16 cellular contexts compared by ENCODE assay signal in genomic region chr12:92049403-92049802, GRCh38.
DNase-seq lines count a peak whose midpoint lies in the region; ATAC-seq, FAIRE-seq and TF ChIP-seq lines count a peak whose summit lies in the region.
"Had no signal": no experiment of that assay in that cellular context is flagged by ENCODE, and none has a peak within 500 bp of the region (broad histone marks: within the 10 kb centered on the region; RNA-seq: fewer than 3 reads in every experiment).

No MANE protein-coding gene starts in this region.

- no peaks in the 10 kb centered on the region for H3K4me1 ChIP-seq in H1 (replicated peaks in 1 of 4; ENCODE audit: control insufficient read depth in 3 of 4, insufficient read depth in 4 of 4, low read length in 3 of 4)
- H3K4me1 ChIP-seq: adrenal gland had no signal

- CTCF ChIA-PET in H1 (lab: Charles Lee; ENCODE audit: partially characterized antibody), result interaction anchor here (1.3 kb wide), 1 partner anchor 19 kb away, joined by 3 read pairs; no protein-coding TSS in a partner anchor
- CTCF ChIA-PET in activated CD4-positive, alpha-beta T cell treated with anti-CD3 and anti-CD28 coated beads, Interleukin-2, amount 10 ng/mL, durations not matched to agents 7 days and 5 days (lab: Charles Lee), result interaction anchor here (0.8 to 1.5 kb wide), 6 partner anchors 8 to 94 kb away, joined by 3 to 5 read pairs (median 3); no protein-coding TSS in a partner anchor

- no peak overlapping the region for H3K18ac ChIP-seq in H1 (ENCODE audit: extremely low read depth, low read length)

- peaks cover 37% of the 10 kb centered on the region for H3K4me1 Mint-ChIP-seq in activated CD4-positive, alpha-beta T cell treated with anti-CD3 and anti-CD28 coated beads, Interleukin-2, amount 10 ng/mL, durations not matched to agents 7 days and 5 days

- no peak overlapping the region for H3K56ac ChIP-seq in H1 (replicated peaks; ENCODE audit: insufficient read length, low read depth, low read length)

- H3K36me3 ChIP-seq in H1 (ENCODE audit: control insufficient read depth in 2 of 4, insufficient read depth in 4 of 4, low read length in 3 of 4), result no peaks in the 10 kb centered on the region
- H3K36me3 ChIP-seq: adrenal gland, SJSA1 had no signal

- 0 out of 4 replicates have a peak, but pooled peaks cover 0 to 2% of the 10 kb centered on the region in 2 experiments for H3K9me3 ChIP-seq in H1 (ENCODE audit: insufficient read depth in 2 of 2, low read depth in 1 of 2, low read length in 1 of 2)
- H3K9me3 ChIP-seq: adrenal gland, SJSA1 had no signal

- no peak overlapping the region for H2BK12ac ChIP-seq in H1 (ENCODE audit: low read depth, low read length)

- no peak overlapping the region for H3K27ac Mint-ChIP-seq in activated CD4-positive, alpha-beta T cell treated with anti-CD3 and anti-CD28 coated beads, Interleukin-2, amount 10 ng/mL, durations not matched to agents 7 days and 5 days

- no peak overlapping the region for H2BK120ac ChIP-seq in H1 (replicated peaks; ENCODE audit: low read depth, low read length)

- H4K5ac ChIP-seq in H1 (ENCODE audit: insufficient read length, low read depth, low read length), result no peak overlapping the region

- ATAC-seq in GM18870 (IDR thresholded peaks at IDR 0.05; ENCODE audit: unreplicated experiment) (peak; percentile 72), GM21576 (IDR thresholded peaks at IDR 0.05; ENCODE audit: unreplicated experiment) (peak; percentile 83), HG03108 (IDR thresholded peaks at IDR 0.05; ENCODE audit: unreplicated experiment) (peak; percentile 73)

- H3K23ac ChIP-seq in H1 (ENCODE audit: insufficient read length), result peak overlapping the region; percentile 76

- H2AK5ac ChIP-seq in H1 (ENCODE audit: low read depth, low read length), result no peak overlapping the region

- no peak overlapping the region for H3K4me3 ChIP-seq in H1 (ENCODE audit: extremely low read depth in 1 of 4, insufficient read depth in 2 of 4, low read depth in 3 of 4, low read length in 4 of 4)
- H3K4me3 ChIP-seq: adrenal gland, SJSA1 had no signal

- no peak for TF ChIP-seq CTCF in H1 (IDR thresholded peaks at IDR 0.05; ENCODE audit: control extremely low read depth in 1 of 3, insufficient read depth in 1 of 3, low read depth in 1 of 3, low read length in 3 of 3)

- H2BK5ac ChIP-seq in H1 (ENCODE audit: low read depth, low read length), result no peak overlapping the region

- POLR2A ChIA-PET in H1 (lab: Charles Lee; ENCODE audit: partially characterized antibody), result no interaction called here
- POLR2A ChIA-PET in activated CD4-positive, alpha-beta T cell treated with anti-CD3 and anti-CD28 coated beads, Interleukin-2, amount 10 ng/mL, durations not matched to agents 7 days and 5 days (lab: Charles Lee), result no interaction called here

- H4K20me1 ChIP-seq in H1 (replicated peaks in 1 of 2; ENCODE audit: control insufficient read depth in 1 of 2, insufficient read depth in 2 of 2, low read length in 2 of 2), result no peaks in the 10 kb centered on the region

- no peak overlapping the region for H2BK20ac ChIP-seq in H1 (ENCODE audit: low read length)

- WGBS in H1 (ENCODE audit: extremely low coverage in 1 of 2, insufficient coverage in 1 of 2, insufficient read length in 1 of 2, insufficient replicate concordance in 2 of 2, low coverage in 1 of 2, low lambda C conversion rate in 2 of 2, missing lambda C conversion rate in 1 of 2), 2 experiments, result 98% methylated on average over 3 of the region's 3 CpGs; no CpG with 5 or more reads in 1 of the 2 experiments

- FAIRE-seq in H1 (lab: Jason Lieb, UNC), result no peak

- TF ChIP-seq EP300 in H1 (IDR thresholded peaks at IDR 0.05; ENCODE audit: borderline replicate concordance in 1 of 2, low read depth in 2 of 2, low read length in 2 of 2), result no peak

- H3K4me3 Mint-ChIP-seq in activated CD4-positive, alpha-beta T cell treated with anti-CD3 and anti-CD28 coated beads, Interleukin-2, amount 10 ng/mL, durations not matched to agents 7 days and 5 days, result no peak overlapping the region
- H3K4me3 Mint-ChIP-seq: activated CD4-positive, alpha-beta memory T cell treated with anti-CD3 and anti-CD28 coated beads, Interleukin-2, amount 10 ng/mL, durations not matched to agents 7 days and 5 days had no signal

- no peak overlapping the region for H4K8ac ChIP-seq in H1 (ENCODE audit: extremely low read depth, insufficient read depth, low read length)

- H3K9ac ChIP-seq in H1 (replicated peaks in 1 of 4; ENCODE audit: extremely low read depth in 1 of 4, low read depth in 3 of 4, low read length in 3 of 4), result no peak overlapping the region

- no peaks in the 10 kb centered on the region for H3K27me3 ChIP-seq in H1 (replicated peaks in 1 of 4; ENCODE audit: control insufficient read depth in 3 of 4, extremely low read depth in 1 of 4, insufficient read depth in 3 of 4, low read length in 3 of 4)
- H3K27me3 ChIP-seq: adrenal gland, SJSA1 had no signal

- no peak overlapping the region for H4K91ac ChIP-seq in H1 (replicated peaks; ENCODE audit: insufficient read length, low read length)

- no peaks in the 10 kb centered on the region for H3K79me2 ChIP-seq in H1 (ENCODE audit: control insufficient read depth in 1 of 2, insufficient read depth in 2 of 2, low read length in 2 of 2)

- H3K23me2 ChIP-seq in H1 (ENCODE audit: low read depth, low read length), result no peaks in the 10 kb centered on the region

- TF ChIP-seq RAD21 in H1 (IDR thresholded peaks at IDR 0.05 in 1 of 2, conservative IDR thresholded peaks at IDR 0.05 in 1 of 2; ENCODE audit: low read depth in 2 of 2, low read length in 2 of 2), result no peak

- H3K4ac ChIP-seq in H1 (replicated peaks; ENCODE audit: insufficient read length, low read depth, low read length), result no peak overlapping the region

- peaks cover 5% of the 10 kb centered on the region for H3K9me3 Mint-ChIP-seq in activated CD4-positive, alpha-beta T cell treated with anti-CD3 and anti-CD28 coated beads, Interleukin-2, amount 10 ng/mL, durations not matched to agents 7 days and 5 days

- H3K79me1 ChIP-seq in H1 (ENCODE audit: low read depth, low read length), result no peaks in the 10 kb centered on the region

- no peaks in the 10 kb centered on the region for H3K27me3 Mint-ChIP-seq in activated CD4-positive, alpha-beta T cell treated with anti-CD3 and anti-CD28 coated beads, Interleukin-2, amount 10 ng/mL, durations not matched to agents 7 days and 5 days
- H3K27me3 Mint-ChIP-seq: activated CD4-positive, alpha-beta memory T cell treated with anti-CD3 and anti-CD28 coated beads, Interleukin-2, amount 10 ng/mL, durations not matched to agents 7 days and 5 days had no signal

- H3K4me2 ChIP-seq in H1 (ENCODE audit: insufficient read depth in 1 of 2, low read depth in 2 of 2, low read length in 2 of 2), result no peak overlapping the region

- DNase-seq in H1 (ENCODE audit: low read depth in 1 of 2, low spot score in 2 of 2), result no peak
- no peak for DNase-seq in activated CD4-positive, alpha-beta T cell treated with anti-CD3 and anti-CD28 coated beads, Interleukin-2, amount 10 ng/mL, durations not matched to agents 7 days and 5 days
- no peak for DNase-seq in activated CD4-positive, alpha-beta T cell treated with anti-CD3 and anti-CD28 coated beads for 4 hours
- no peak for DNase-seq in NCI-H2196 treated with DMSO at 0.1 percent for 48 hours (lab: John Stamatoyannopoulos, UW; ENCODE audit: unreplicated experiment)
- no peak for DNase-seq in activated T-cell treated with anti-CD3 and anti-CD28 coated beads, Interleukin-2, amount 50 U/mL, for 48 hours
- DNase-seq: activated CD4-positive, alpha-beta memory T cell treated with anti-CD3 and anti-CD28 coated beads, Interleukin-2, amount 10 ng/mL, durations not matched to agents 7 days and 5 days; adrenal gland; Calu3; hypothalamus; KBM-7; NCI-H510A treated with DMSO at 0.1 percent for 48 hours; retina had no signal

- H2AFZ ChIP-seq in H1 (ENCODE audit: low read length), result no peak overlapping the region

- no peak overlapping the region for H3K14ac ChIP-seq in H1 (ENCODE audit: insufficient read length)

- peaks cover 4% of the 10 kb centered on the region for H3K36me3 Mint-ChIP-seq in activated CD4-positive, alpha-beta T cell treated with anti-CD3 and anti-CD28 coated beads, Interleukin-2, amount 10 ng/mL, durations not matched to agents 7 days and 5 days (ENCODE audit: low read depth)

- H3K27ac ChIP-seq in H1 (ENCODE audit: low read depth, low read length), result no peak overlapping the region
- H3K27ac ChIP-seq: adrenal gland, SJSA1 had no signal

- TF ChIP-seq POLR2A in H1 (IDR thresholded peaks at IDR 0.05; ENCODE audit: control extremely low read depth in 1 of 2, low read depth in 2 of 2, low read length in 2 of 2), result no peak

- no peak overlapping the region for H2BK15ac ChIP-seq in H1 (ENCODE audit: low read length)

TF ChIP-seq in H1, 55 proteins besides CTCF, POLR2A, EP300 and RAD21:
- TF ChIP-seq EGR1 (IDR thresholded peaks at IDR 0.05; ENCODE audit: borderline replicate concordance, low read depth, low read length), result no peak
- TF ChIP-seq POU5F1 (IDR thresholded peaks at IDR 0.05; ENCODE audit: low read depth, low read length), result no peak
- no peak for TF ChIP-seq NANOG (IDR thresholded peaks at IDR 0.05; ENCODE audit: insufficient read depth, low read depth, low read length, poor library complexity, severe bottlenecking)
- TF ChIP-seq JUND (IDR thresholded peaks at IDR 0.05; ENCODE audit: low read length), result no peak
